Comparison of ENCODE assay signal across 8 cellular contexts in genomic region chr1:921011-921837, GRCh38. TPM values are rescaled to one million over a fixed set of nuclear protein-coding genes. Genes with fewer than 3 reads are reported as not detected.
A peak's percentile ranks its signal among the peaks of the same experiment; 100 is the strongest.
DNase-seq lines count a peak whose midpoint lies in the region; ATAC-seq and TF ChIP-seq lines count a peak whose summit lies in the region.

No MANE protein-coding gene starts in this region.

- ATAC-seq in heart left ventricle = peak in 3 of 4 donors; percentile 65 to 83 (median 80)
- peak; percentile 71 to 90 (median 81) for ATAC-seq in psoas muscle
- no peak for ATAC-seq in GM21423 (IDR thresholded peaks at IDR 0.05; ENCODE audit: unreplicated experiment)
- no peak for ATAC-seq in GM19397 (IDR thresholded peaks at IDR 0.05; ENCODE audit: unreplicated experiment)

- H3K9me3 Mint-ChIP-seq in activated naive CD8-positive, alpha-beta T cell treated with anti-CD3 and anti-CD28 coated beads for 36 hours = no peaks in the 10 kb centered on the region

- in situ Hi-C loops in GM23248 (cut with MboI) = no loop called here

- WGBS in GM23248 (ENCODE audit: low coverage in 1 of 2, low lambda C conversion rate in 2 of 2, missing lambda C conversion rate in 2 of 2), 2 experiments = 15 to 16% methylated on average over 38 of the region's 38 CpGs
- WGBS in heart left ventricle, 4 donors = 27 to 35% (median 32%) methylated on average over 27 to 38 of the region's 38 CpGs
- WGBS in psoas muscle, 3 donors = 22 to 28% (median 25%) methylated on average over 36 to 38 of the region's 38 CpGs

- H3K36me3 ChIP-seq in BJ (ENCODE audit: control insufficient read depth, insufficient read depth, low read length) (no peaks in the 10 kb centered on the region; the same call in 1 of the 2 replicates), GM23248 (ENCODE audit: low read depth) (no peaks in the 10 kb centered on the region), heart left ventricle (no peaks in the 10 kb centered on the region), psoas muscle (ENCODE audit: insufficient read depth in 1 of 2, low read depth in 1 of 2) (no peaks in the 10 kb centered on the region)

- peaks cover 20% of the 10 kb centered on the region for H3K79me2 ChIP-seq in GM23248 (ENCODE audit: insufficient read depth)

- H3K9me2 ChIP-seq in GM23248 (ENCODE audit: insufficient read depth) = no peaks in the 10 kb centered on the region

- TF ChIP-seq POLR2A in heart left ventricle (IDR thresholded peaks at IDR 0.05) = no peak

- intact Hi-C loops in heart left ventricle (cut with DNase I) (no loop called here), psoas muscle (cut with DNase I) (no loop called here)

- H2AFZ ChIP-seq in GM23248 = no peak overlapping the region

- no peaks in the 10 kb centered on the region for H3K9me3 ChIP-seq in GM23248 (ENCODE audit: low read depth)
- H3K9me3 ChIP-seq in heart left ventricle = no peaks in the 10 kb centered on the region
- no peaks in the 10 kb centered on the region for H3K9me3 ChIP-seq in psoas muscle

- no peak overlapping the region for H3K4me3 Mint-ChIP-seq in activated naive CD8-positive, alpha-beta T cell treated with anti-CD3 and anti-CD28 coated beads for 36 hours

- H3K27me3 ChIP-seq in BJ (ENCODE audit: control insufficient read depth, insufficient read depth, low read length) (no peaks in the 10 kb centered on the region), GM23248 (replicated peaks; ENCODE audit: insufficient read depth) (no peaks in the 10 kb centered on the region), heart left ventricle (peaks cover 22 to 91% (median 61%) of the 10 kb centered on the region in 9 donors), psoas muscle (ENCODE audit: insufficient read depth in 3 of 3, low read length in 2 of 3) (peaks cover 0 to 69% (median 18%) of the 10 kb centered on the region in 3 donors)

- no peak overlapping the region for H3K9ac ChIP-seq in GM23248

- CTCF ChIA-PET in BJ (lab: Yijun Ruan, JAX) = interaction anchor here (0.8 to 1.3 kb wide), 4 partner anchors 9 to 55 kb away, joined by 3 to 5 read pairs (median 3); no protein-coding TSS in a partner anchor

- no peak overlapping the region for H3K27ac Mint-ChIP-seq in activated naive CD8-positive, alpha-beta T cell treated with anti-CD3 and anti-CD28 coated beads for 36 hours

- H4K20me1 ChIP-seq in GM23248 (ENCODE audit: insufficient read depth) = no peaks in the 10 kb centered on the region

- H3K27me3 Mint-ChIP-seq in activated naive CD8-positive, alpha-beta T cell treated with anti-CD3 and anti-CD28 coated beads for 36 hours = peaks cover 52% of the 10 kb centered on the region

- H3K4me1 ChIP-seq in GM23248 (ENCODE audit: insufficient read depth) (peaks cover 16% of the 10 kb centered on the region), heart left ventricle (peaks cover 0 to 58% (median 34%) of the 10 kb centered on the region in 12 donors), psoas muscle (peaks cover 23% of the 10 kb centered on the region)

- no peak for DNase-seq in BJ (ENCODE audit: low read depth)
- peak; percentile 88 for DNase-seq in GM23248
- DNase-seq in NCI-H345 treated with DMSO at 0.1 percent for 48 hours (lab: John Stamatoyannopoulos, UW; ENCODE audit: unreplicated experiment) = peak; percentile 37
- peak; percentile 46 for DNase-seq in activated naive CD8-positive, alpha-beta T cell treated with anti-CD3 and anti-CD28 coated beads for 36 hours
- peak; percentile 66 to 86 (median 80) for DNase-seq in heart left ventricle
- DNase-seq in psoas muscle = peak; percentile 74 to 85

- H3F3A ChIP-seq in GM23248 (ENCODE audit: insufficient read depth) = no peaks in the 10 kb centered on the region

- H3K36me3 Mint-ChIP-seq in activated naive CD8-positive, alpha-beta T cell treated with anti-CD3 and anti-CD28 coated beads for 36 hours = no peaks in the 10 kb centered on the region

- H3K4me3 ChIP-seq in BJ (ENCODE audit: low read depth, low read length) (no peak overlapping the region), GM23248 (0 out of 2 replicates have a peak overlapping the region, but pooled peaks have one; percentile 30), heart left ventricle (peak overlapping the region in 6 of 12 donors; percentile 0 to 24 (median 8)), psoas muscle (no peak overlapping the region)

- peak overlapping the region; percentile 29 for H3K4me2 ChIP-seq in GM23248 (ENCODE audit: unreplicated experiment)

- H3K27ac ChIP-seq in GM23248 (no peak overlapping the region), heart left ventricle (no peak overlapping the region), psoas muscle (no peak overlapping the region)

- POLR2A ChIA-PET in BJ (lab: Charles Lee) = no interaction called here

- peak; percentile 60 for TF ChIP-seq CTCF in BJ (IDR thresholded peaks at IDR 0.05; ENCODE audit: insufficient read depth, low read depth, low read length)
- TF ChIP-seq CTCF in heart left ventricle (IDR thresholded peaks at IDR 0.05) = peak; percentile 18 to 71 (median 54)
- peak; percentile 42 for TF ChIP-seq CTCF in psoas muscle (IDR thresholded peaks at IDR 0.05)

- H3K4me1 Mint-ChIP-seq in activated naive CD8-positive, alpha-beta T cell treated with anti-CD3 and anti-CD28 coated beads for 36 hours = peaks cover 9% of the 10 kb centered on the region

RNA-seq across cellular contexts. Expression of gene SAMD11, which starts 2.5 kb away (rescaled TPM):
- polyA plus RNA-seq in BJ (2011; rRNA removed) (6.3 and 10.0 TPM in 2 replicates), GM23248 (2016; fragmentation: Nextera tagmentation; extraction: Ambion mirVana) (8.0 and 8.2 TPM in 2 replicates), heart left ventricle (1 to 10 TPM in 1 of 2 donors, under 1 TPM in 1; 0.54 to 1.3 TPM), psoas muscle (1 to 10 TPM in 1 of 3 donors, under 1 TPM in 2; 0.28 to 1.5 (median 0.58) TPM)
- 6.5 and 11.6 TPM in 2 replicates for polyA minus RNA-seq in BJ (2011; rRNA and poly(A)+ RNA removed)
- total RNA-seq in GM23248 (2014; rRNA removed; shearing (Covaris generic)) = 40.9 and 68.3 TPM in 2 replicates
- total RNA-seq in activated naive CD8-positive, alpha-beta T cell treated with anti-CD3 and anti-CD28 coated beads for 36 hours = not detected
- total RNA-seq in heart left ventricle (1 to 10 TPM in 4 of 9 donors, under 1 TPM in 5; 0.38 to 3.2 (median 0.96) TPM), psoas muscle (1 to 10 TPM in 2 of 4 donors, under 1 TPM in 1, not detected in 1; 0.37 to 6.9 (median 1.5) TPM)

RNA-seq across cellular contexts. Expression of gene NOC2L, which starts 37.8 kb away (rescaled TPM):
- polyA plus RNA-seq in BJ (2011; rRNA removed) = 33.7 and 49.7 TPM in 2 replicates
- polyA minus RNA-seq in BJ (2011; rRNA and poly(A)+ RNA removed) = 36.8 and 49.0 TPM in 2 replicates
- 66.4 and 67.3 TPM in 2 replicates for total RNA-seq in GM23248 (2014; rRNA removed; shearing (Covaris generic))
- polyA plus RNA-seq in GM23248 (2016; fragmentation: Nextera tagmentation; extraction: Ambion mirVana) = 64.0 and 65.0 TPM in 2 replicates
- 100 to 1,000 TPM; 176 to 185 TPM for total RNA-seq in activated naive CD8-positive, alpha-beta T cell treated with anti-CD3 and anti-CD28 coated beads for 36 hours
- total RNA-seq in heart left ventricle = 10 to 100 TPM; 36.0 to 63.6 (median 43.3) TPM
- polyA plus RNA-seq in heart left ventricle = 10 to 100 TPM; 55.1 to 85.3 TPM
- total RNA-seq in psoas muscle = 10 to 100 TPM; 61.4 to 87.0 (median 82.7) TPM
- polyA plus RNA-seq in psoas muscle = 100 to 1,000 TPM in 1 of 3 donors, 10 to 100 TPM in 2; 78.1 to 106 (median 92.7) TPM

RNA-seq across cellular contexts. Expression of gene KLHL17, which starts 39.2 kb away (rescaled TPM):
- polyA plus RNA-seq in BJ (2011; rRNA removed) = 6.7 and 14.7 TPM in 2 replicates
- 2.2 and 5.6 TPM in 2 replicates for polyA minus RNA-seq in BJ (2011; rRNA and poly(A)+ RNA removed)
- 19.2 and 23.3 TPM in 2 replicates for total RNA-seq in GM23248 (2014; rRNA removed; shearing (Covaris generic))
- 4.7 and 5.5 TPM in 2 replicates for polyA plus RNA-seq in GM23248 (2016; fragmentation: Nextera tagmentation; extraction: Ambion mirVana)
- 10 to 100 TPM; 19.5 to 22.5 TPM for total RNA-seq in activated naive CD8-positive, alpha-beta T cell treated with anti-CD3 and anti-CD28 coated beads for 36 hours
- 1 to 10 TPM; 1.6 to 6.8 (median 4.7) TPM for total RNA-seq in heart left ventricle
- polyA plus RNA-seq in heart left ventricle = 1 to 10 TPM; 5.4 to 5.5 TPM
- total RNA-seq in psoas muscle = 1 to 10 TPM; 2.1 to 3.8 (median 3.0) TPM
- 1 to 10 TPM; 3.4 to 5.5 (median 4.1) TPM for polyA plus RNA-seq in psoas muscle

RNA-seq across cellular contexts. Expression of gene PLEKHN1, which starts 45.1 kb away (rescaled TPM):
- 0.48 and 0.88 TPM in 2 replicates for polyA plus RNA-seq in BJ (2011; rRNA removed)
- polyA minus RNA-seq in BJ (2011; rRNA and poly(A)+ RNA removed) = 0.26 and 0.28 TPM in 2 replicates
- 1.4 and 2.1 TPM in 2 replicates for total RNA-seq in GM23248 (2014; rRNA removed; shearing (Covaris generic))
- polyA plus RNA-seq in GM23248 (2016; fragmentation: Nextera tagmentation; extraction: Ambion mirVana) = 1.7 and 2.5 TPM in 2 replicates
- 1 to 10 TPM in 1 of 2 experiments, under 1 TPM in 1; 0.85 to 1.3 TPM for total RNA-seq in activated naive CD8-positive, alpha-beta T cell treated with anti-CD3 and anti-CD28 coated beads for 36 hours
- total RNA-seq in heart left ventricle = under 1 TPM in 2 of 9 donors, not detected in 7; 0.37 to 0.63 TPM
- polyA plus RNA-seq in heart left ventricle = under 1 TPM; 0.15 TPM
- total RNA-seq in psoas muscle = not detected
- polyA plus RNA-seq in psoas muscle = under 1 TPM in 1 of 3 donors, not detected in 2; 0.03 TPM

Comparison
In these comparisons a context has a peak if more than half of its experiments do, and no peak if none do; other contexts are left out.
1. ATAC-seq: peak in heart left ventricle (3 of 4) and psoas muscle (4 of 4); none in GM21423 (single experiment) and GM19397 (single experiment).
2. Peak in every context shown above with its lines, with median percentiles within 50 percentile points of each other: CTCF ChIP-seq.